1 cellular context compared by ENCODE assay signal in the genomic region with DNA sequence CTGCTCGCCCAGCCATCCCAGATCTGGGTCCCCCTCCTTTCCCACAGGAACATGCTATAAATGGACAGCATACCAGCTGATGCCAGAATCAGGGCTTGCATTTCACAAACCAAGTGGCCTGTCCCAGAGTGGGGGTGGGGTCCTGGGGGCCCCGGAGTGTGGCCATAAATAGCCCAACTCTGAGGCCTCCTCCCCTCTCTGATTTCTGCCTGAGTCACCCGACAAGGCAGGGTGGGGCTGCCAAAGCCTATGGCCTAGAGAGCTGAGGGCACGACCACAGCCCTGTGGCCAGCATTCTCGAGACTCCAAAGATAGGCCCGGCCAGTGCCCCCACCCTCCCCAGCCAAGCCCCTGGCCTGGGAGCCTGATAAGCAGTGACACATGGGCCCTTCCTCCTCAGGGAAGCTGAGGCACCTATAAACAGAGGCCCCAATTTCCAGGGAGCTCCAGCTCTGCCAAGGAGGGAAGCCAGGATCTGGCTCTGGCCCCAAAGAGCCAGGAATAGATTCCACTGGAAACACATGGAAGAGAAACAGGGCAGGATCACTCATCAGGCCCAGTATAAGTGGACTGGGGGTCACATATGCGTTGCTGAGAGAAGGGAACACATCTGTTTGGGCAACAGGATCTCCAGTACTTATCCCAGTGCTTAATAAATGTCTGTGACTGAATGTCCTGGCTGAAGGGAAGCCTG.
TF ChIP-seq lines count a peak whose summit lies in the region.

No MANE protein-coding gene starts in this region.

TF ChIP-seq in K562, 482 proteins besides CTCF, POLR2A, EP300 and RAD21 (continued from another document and continues in another):
- TF ChIP-seq JUND (IDR thresholded peaks at IDR 0.05; ENCODE audit: borderline replicate concordance, low read depth, low read length), result peak; percentile 77
- no peak; the same call in 2 of the 3 replicates for TF ChIP-seq JUND (tag; IDR thresholded peaks at IDR 0.05; ENCODE audit: borderline replicate concordance, low read depth, low read length)
- TF ChIP-seq, protein P1, sequence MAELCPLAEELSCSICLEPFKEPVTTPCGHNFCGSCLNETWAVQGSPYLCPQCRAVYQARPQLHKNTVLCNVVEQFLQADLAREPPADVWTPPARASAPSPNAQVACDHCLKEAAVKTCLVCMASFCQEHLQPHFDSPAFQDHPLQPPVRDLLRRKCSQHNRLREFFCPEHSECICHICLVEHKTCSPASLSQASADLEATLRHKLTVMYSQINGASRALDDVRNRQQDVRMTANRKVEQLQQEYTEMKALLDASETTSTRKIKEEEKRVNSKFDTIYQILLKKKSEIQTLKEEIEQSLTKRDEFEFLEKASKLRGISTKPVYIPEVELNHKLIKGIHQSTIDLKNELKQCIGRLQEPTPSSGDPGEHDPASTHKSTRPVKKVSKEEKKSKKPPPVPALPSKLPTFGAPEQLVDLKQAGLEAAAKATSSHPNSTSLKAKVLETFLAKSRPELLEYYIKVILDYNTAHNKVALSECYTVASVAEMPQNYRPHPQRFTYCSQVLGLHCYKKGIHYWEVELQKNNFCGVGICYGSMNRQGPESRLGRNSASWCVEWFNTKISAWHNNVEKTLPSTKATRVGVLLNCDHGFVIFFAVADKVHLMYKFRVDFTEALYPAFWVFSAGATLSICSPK (IDR thresholded peaks at IDR 0.05; ENCODE audit: borderline replicate concordance), result no peak
- TF ChIP-seq POLR2G (IDR thresholded peaks at IDR 0.05; ENCODE audit: low read depth, low read length), result no peak
- TF ChIP-seq HDGF (IDR thresholded peaks at IDR 0.05), result no peak
- TF ChIP-seq L3MBTL2 (IDR thresholded peaks at IDR 0.05), result no peak
- TF ChIP-seq, protein P2, sequence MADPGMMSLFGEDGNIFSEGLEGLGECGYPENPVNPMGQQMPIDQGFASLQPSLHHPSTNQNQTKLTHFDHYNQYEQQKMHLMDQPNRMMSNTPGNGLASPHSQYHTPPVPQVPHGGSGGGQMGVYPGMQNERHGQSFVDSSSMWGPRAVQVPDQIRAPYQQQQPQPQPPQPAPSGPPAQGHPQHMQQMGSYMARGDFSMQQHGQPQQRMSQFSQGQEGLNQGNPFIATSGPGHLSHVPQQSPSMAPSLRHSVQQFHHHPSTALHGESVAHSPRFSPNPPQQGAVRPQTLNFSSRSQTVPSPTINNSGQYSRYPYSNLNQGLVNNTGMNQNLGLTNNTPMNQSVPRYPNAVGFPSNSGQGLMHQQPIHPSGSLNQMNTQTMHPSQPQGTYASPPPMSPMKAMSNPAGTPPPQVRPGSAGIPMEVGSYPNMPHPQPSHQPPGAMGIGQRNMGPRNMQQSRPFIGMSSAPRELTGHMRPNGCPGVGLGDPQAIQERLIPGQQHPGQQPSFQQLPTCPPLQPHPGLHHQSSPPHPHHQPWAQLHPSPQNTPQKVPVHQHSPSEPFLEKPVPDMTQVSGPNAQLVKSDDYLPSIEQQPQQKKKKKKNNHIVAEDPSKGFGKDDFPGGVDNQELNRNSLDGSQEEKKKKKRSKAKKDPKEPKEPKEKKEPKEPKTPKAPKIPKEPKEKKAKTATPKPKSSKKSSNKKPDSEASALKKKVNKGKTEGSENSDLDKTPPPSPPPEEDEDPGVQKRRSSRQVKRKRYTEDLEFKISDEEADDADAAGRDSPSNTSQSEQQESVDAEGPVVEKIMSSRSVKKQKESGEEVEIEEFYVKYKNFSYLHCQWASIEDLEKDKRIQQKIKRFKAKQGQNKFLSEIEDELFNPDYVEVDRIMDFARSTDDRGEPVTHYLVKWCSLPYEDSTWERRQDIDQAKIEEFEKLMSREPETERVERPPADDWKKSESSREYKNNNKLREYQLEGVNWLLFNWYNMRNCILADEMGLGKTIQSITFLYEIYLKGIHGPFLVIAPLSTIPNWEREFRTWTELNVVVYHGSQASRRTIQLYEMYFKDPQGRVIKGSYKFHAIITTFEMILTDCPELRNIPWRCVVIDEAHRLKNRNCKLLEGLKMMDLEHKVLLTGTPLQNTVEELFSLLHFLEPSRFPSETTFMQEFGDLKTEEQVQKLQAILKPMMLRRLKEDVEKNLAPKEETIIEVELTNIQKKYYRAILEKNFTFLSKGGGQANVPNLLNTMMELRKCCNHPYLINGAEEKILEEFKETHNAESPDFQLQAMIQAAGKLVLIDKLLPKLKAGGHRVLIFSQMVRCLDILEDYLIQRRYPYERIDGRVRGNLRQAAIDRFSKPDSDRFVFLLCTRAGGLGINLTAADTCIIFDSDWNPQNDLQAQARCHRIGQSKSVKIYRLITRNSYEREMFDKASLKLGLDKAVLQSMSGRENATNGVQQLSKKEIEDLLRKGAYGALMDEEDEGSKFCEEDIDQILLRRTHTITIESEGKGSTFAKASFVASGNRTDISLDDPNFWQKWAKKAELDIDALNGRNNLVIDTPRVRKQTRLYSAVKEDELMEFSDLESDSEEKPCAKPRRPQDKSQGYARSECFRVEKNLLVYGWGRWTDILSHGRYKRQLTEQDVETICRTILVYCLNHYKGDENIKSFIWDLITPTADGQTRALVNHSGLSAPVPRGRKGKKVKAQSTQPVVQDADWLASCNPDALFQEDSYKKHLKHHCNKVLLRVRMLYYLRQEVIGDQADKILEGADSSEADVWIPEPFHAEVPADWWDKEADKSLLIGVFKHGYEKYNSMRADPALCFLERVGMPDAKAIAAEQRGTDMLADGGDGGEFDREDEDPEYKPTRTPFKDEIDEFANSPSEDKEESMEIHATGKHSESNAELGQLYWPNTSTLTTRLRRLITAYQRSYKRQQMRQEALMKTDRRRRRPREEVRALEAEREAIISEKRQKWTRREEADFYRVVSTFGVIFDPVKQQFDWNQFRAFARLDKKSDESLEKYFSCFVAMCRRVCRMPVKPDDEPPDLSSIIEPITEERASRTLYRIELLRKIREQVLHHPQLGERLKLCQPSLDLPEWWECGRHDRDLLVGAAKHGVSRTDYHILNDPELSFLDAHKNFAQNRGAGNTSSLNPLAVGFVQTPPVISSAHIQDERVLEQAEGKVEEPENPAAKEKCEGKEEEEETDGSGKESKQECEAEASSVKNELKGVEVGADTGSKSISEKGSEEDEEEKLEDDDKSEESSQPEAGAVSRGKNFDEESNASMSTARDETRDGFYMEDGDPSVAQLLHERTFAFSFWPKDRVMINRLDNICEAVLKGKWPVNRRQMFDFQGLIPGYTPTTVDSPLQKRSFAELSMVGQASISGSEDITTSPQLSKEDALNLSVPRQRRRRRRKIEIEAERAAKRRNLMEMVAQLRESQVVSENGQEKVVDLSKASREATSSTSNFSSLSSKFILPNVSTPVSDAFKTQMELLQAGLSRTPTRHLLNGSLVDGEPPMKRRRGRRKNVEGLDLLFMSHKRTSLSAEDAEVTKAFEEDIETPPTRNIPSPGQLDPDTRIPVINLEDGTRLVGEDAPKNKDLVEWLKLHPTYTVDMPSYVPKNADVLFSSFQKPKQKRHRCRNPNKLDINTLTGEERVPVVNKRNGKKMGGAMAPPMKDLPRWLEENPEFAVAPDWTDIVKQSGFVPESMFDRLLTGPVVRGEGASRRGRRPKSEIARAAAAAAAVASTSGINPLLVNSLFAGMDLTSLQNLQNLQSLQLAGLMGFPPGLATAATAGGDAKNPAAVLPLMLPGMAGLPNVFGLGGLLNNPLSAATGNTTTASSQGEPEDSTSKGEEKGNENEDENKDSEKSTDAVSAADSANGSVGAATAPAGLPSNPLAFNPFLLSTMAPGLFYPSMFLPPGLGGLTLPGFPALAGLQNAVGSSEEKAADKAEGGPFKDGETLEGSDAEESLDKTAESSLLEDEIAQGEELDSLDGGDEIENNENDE (IDR thresholded peaks at IDR 0.05; ENCODE audit: low read depth, low read length), result no peak
- TF ChIP-seq ZNF668 (CRISPR knock-in tag; IDR thresholded peaks at IDR 0.05), result no peak
- peak in 1 of 2 experiments; percentile 67; a peak in 1 of 4 replicates for TF ChIP-seq SRF (CRISPR knock-in tag; IDR thresholded peaks at IDR 0.05)
- peak; percentile 79 for TF ChIP-seq ZFX (CRISPR knock-in tag; IDR thresholded peaks at IDR 0.05)
- no peak for TF ChIP-seq RBM25 (IDR thresholded peaks at IDR 0.05; ENCODE audit: low read depth, low read length, severe bottlenecking)
- no peak for TF ChIP-seq JUNB (CRISPR knock-in tag; conservative IDR thresholded peaks at IDR 0.05)
- TF ChIP-seq, protein P3, sequence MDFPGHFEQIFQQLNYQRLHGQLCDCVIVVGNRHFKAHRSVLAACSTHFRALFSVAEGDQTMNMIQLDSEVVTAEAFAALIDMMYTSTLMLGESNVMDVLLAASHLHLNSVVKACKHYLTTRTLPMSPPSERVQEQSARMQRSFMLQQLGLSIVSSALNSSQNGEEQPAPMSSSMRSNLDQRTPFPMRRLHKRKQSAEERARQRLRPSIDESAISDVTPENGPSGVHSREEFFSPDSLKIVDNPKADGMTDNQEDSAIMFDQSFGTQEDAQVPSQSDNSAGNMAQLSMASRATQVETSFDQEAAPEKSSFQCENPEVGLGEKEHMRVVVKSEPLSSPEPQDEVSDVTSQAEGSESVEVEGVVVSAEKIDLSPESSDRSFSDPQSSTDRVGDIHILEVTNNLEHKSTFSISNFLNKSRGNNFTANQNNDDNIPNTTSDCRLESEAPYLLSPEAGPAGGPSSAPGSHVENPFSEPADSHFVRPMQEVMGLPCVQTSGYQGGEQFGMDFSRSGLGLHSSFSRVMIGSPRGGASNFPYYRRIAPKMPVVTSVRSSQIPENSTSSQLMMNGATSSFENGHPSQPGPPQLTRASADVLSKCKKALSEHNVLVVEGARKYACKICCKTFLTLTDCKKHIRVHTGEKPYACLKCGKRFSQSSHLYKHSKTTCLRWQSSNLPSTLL (IDR thresholded peaks at IDR 0.05), result no peak
- TF ChIP-seq, protein P4, sequence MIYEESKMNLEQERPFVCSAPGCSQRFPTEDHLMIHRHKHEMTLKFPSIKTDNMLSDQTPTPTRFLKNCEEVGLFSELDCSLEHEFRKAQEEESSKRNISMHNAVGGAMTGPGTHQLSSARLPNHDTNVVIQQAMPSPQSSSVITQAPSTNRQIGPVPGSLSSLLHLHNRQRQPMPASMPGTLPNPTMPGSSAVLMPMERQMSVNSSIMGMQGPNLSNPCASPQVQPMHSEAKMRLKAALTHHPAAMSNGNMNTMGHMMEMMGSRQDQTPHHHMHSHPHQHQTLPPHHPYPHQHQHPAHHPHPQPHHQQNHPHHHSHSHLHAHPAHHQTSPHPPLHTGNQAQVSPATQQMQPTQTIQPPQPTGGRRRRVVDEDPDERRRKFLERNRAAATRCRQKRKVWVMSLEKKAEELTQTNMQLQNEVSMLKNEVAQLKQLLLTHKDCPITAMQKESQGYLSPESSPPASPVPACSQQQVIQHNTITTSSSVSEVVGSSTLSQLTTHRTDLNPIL (CRISPR knock-in tag; IDR thresholded peaks at IDR 0.05), result no peak
- TF ChIP-seq NCOR1 (IDR thresholded peaks at IDR 0.05), result peak; percentile 46; the same call in 1 of the 2 replicates
- TF ChIP-seq JUN (IDR thresholded peaks at IDR 0.05; ENCODE audit: borderline replicate concordance, low read depth, low read length), result 0 out of 2 replicates have a peak, but pooled peaks have one; percentile 10
- TF ChIP-seq JUN (CRISPR knock-in tag; IDR thresholded peaks at IDR 0.05; ENCODE audit: borderline replicate concordance), result no peak
- TF ChIP-seq ZBTB7A (IDR thresholded peaks at IDR 0.05; ENCODE audit: borderline replicate concordance, control insufficient read depth, low read depth, low read length), result peak; percentile 84
- no peak for TF ChIP-seq ATF1 (CRISPR knock-in tag; IDR thresholded peaks at IDR 0.05)
- no peak for TF ChIP-seq ATF1 (tag; IDR thresholded peaks at IDR 0.05)
- TF ChIP-seq PURB (CRISPR knock-in tag; IDR thresholded peaks at IDR 0.05; ENCODE audit: low read depth), result no peak
- no peak for TF ChIP-seq RBM14 (IDR thresholded peaks at IDR 0.05; ENCODE audit: borderline replicate concordance, insufficient read depth, low read depth, low read length)
- TF ChIP-seq ZSCAN29 (IDR thresholded peaks at IDR 0.05), result no peak
- no peak for TF ChIP-seq BCL6 (CRISPR knock-in tag; IDR thresholded peaks at IDR 0.05)
- no peak for TF ChIP-seq SRSF7 (optimal IDR thresholded peaks at IDR 0.05; ENCODE audit: low read depth, low read length)
- TF ChIP-seq ERF (CRISPR knock-in tag; IDR thresholded peaks at IDR 0.05), result no peak
- TF ChIP-seq SMAD3 (CRISPR knock-in tag; conservative IDR thresholded peaks at IDR 0.05), result no peak
- no peak for TF ChIP-seq CHD4 (IDR thresholded peaks at IDR 0.05; ENCODE audit: insufficient read depth, insufficient replicate concordance, low read depth, low read length, poor library complexity, severe bottlenecking)
- TF ChIP-seq, protein P5, sequence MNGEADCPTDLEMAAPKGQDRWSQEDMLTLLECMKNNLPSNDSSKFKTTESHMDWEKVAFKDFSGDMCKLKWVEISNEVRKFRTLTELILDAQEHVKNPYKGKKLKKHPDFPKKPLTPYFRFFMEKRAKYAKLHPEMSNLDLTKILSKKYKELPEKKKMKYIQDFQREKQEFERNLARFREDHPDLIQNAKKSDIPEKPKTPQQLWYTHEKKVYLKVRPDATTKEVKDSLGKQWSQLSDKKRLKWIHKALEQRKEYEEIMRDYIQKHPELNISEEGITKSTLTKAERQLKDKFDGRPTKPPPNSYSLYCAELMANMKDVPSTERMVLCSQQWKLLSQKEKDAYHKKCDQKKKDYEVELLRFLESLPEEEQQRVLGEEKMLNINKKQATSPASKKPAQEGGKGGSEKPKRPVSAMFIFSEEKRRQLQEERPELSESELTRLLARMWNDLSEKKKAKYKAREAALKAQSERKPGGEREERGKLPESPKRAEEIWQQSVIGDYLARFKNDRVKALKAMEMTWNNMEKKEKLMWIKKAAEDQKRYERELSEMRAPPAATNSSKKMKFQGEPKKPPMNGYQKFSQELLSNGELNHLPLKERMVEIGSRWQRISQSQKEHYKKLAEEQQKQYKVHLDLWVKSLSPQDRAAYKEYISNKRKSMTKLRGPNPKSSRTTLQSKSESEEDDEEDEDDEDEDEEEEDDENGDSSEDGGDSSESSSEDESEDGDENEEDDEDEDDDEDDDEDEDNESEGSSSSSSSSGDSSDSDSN (IDR thresholded peaks at IDR 0.05; ENCODE audit: borderline replicate concordance in 1 of 2, low read depth in 2 of 2, low read length in 2 of 2), result no peak
- TF ChIP-seq PHB2 (IDR thresholded peaks at IDR 0.05; ENCODE audit: low read depth), result no peak
- TF ChIP-seq KDM5B (IDR thresholded peaks at IDR 0.05; ENCODE audit: insufficient replicate concordance, low read depth, low read length), result no peak
- TF ChIP-seq GATAD2A (IDR thresholded peaks at IDR 0.05), result 0 out of 2 replicates have a peak, but pooled peaks have one; percentile 25
- no peak for TF ChIP-seq FOXK1 (CRISPR knock-in tag; IDR thresholded peaks at IDR 0.05; ENCODE audit: borderline replicate concordance)
- TF ChIP-seq ETV5 (CRISPR knock-in tag; IDR thresholded peaks at IDR 0.05; ENCODE audit: low read depth), result no peak
- TF ChIP-seq ZNF197 (CRISPR knock-in tag; IDR thresholded peaks at IDR 0.05; ENCODE audit: low read depth), result no peak
- peak; percentile 22; the same call in 1 of the 2 replicates for TF ChIP-seq POLR2AphosphoS5 (IDR thresholded peaks at IDR 0.05; ENCODE audit: control insufficient read depth, insufficient read depth, low read depth, low read length)
- TF ChIP-seq ZNF133 (CRISPR knock-in tag; IDR thresholded peaks at IDR 0.05), result no peak
- TF ChIP-seq, protein P6, sequence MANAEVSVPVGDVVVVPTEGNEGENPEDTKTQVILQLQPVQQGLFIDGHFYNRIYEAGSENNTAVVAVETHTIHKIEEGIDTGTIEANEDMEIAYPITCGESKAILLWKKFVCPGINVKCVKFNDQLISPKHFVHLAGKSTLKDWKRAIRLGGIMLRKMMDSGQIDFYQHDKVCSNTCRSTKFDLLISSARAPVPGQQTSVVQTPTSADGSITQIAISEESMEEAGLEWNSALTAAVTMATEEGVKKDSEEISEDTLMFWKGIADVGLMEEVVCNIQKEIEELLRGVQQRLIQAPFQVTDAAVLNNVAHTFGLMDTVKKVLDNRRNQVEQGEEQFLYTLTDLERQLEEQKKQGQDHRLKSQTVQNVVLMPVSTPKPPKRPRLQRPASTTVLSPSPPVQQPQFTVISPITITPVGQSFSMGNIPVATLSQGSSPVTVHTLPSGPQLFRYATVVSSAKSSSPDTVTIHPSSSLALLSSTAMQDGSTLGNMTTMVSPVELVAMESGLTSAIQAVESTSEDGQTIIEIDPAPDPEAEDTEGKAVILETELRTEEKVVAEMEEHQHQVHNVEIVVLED (CRISPR knock-in tag; IDR thresholded peaks at IDR 0.05), result no peak
- TF ChIP-seq ESRRA (IDR thresholded peaks at IDR 0.05; ENCODE audit: borderline replicate concordance, low read depth), result no peak
